14 cellular contexts compared by ENCODE assay signal in the genomic region with DNA sequence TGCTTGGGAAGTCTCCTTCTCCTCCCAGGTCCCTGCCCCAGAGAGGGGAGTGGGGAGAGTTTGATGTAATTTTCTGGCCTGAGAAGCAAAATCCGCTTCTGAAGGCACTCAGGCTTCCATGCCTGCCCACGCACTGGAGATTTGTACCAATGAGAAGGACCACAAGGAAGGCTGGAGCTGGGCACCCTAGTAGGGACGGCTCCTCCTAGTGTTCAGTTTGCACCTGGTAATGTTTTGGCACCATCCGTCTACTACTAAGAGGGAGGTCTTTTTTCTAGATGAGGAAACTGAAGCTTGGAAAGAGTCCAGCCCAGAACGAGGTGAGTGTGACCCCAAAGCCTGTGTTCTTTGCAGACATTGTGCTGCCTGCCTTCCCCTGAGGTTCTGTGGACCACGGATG.
DNase-seq lines count a peak whose midpoint lies in the region; ATAC-seq, FAIRE-seq and TF ChIP-seq lines count a peak whose summit lies in the region.
"Had no signal": no experiment of that assay in that cellular context is flagged by ENCODE, and none has a peak within 500 bp of the region (broad histone marks: within the 10 kb centered on the region; RNA-seq: fewer than 3 reads in every experiment).

No MANE protein-coding gene starts in this region.

- H2AFZ ChIP-seq in H1 (ENCODE audit: low read length) = no peak overlapping the region; the same call in 1 of the 2 replicates

- no peak overlapping the region for H3K27ac Mint-ChIP-seq in activated naive CD8-positive, alpha-beta T cell treated with anti-CD3 and anti-CD28 coated beads for 36 hours
- H3K27ac Mint-ChIP-seq: natural killer cell treated with Interleukin-12 subunit alpha and Interleukin-12 subunit beta and Interleukin-15 and Interleukin-18, amount 100 ng/mL, for 72 hours had no signal

- no peak overlapping the region for H2BK120ac ChIP-seq in H1 (replicated peaks; ENCODE audit: low read depth, low read length)

- no peak overlapping the region for H2BK12ac ChIP-seq in H1 (ENCODE audit: low read depth, low read length)

- intact Hi-C loops in A673 (cut with micrococcal nuclease; ENCODE audit: unreplicated experiment) = no loop called here

- 78% methylated on average over 6 of the region's 6 CpGs; no CpG with 5 or more reads in 1 of the 2 experiments for WGBS in H1 (ENCODE audit: extremely low coverage in 1 of 2, insufficient coverage in 1 of 2, insufficient read length in 1 of 2, insufficient replicate concordance in 2 of 2, low coverage in 1 of 2, low lambda C conversion rate in 2 of 2, missing lambda C conversion rate in 1 of 2), 2 experiments

- H3K23ac ChIP-seq in H1 (ENCODE audit: insufficient read length) = no peak overlapping the region

- H3K9me3 Mint-ChIP-seq in activated naive CD8-positive, alpha-beta T cell treated with anti-CD3 and anti-CD28 coated beads for 36 hours = no peaks in the 10 kb centered on the region
- H3K9me3 Mint-ChIP-seq: natural killer cell treated with Interleukin-12 subunit alpha and Interleukin-12 subunit beta and Interleukin-15 and Interleukin-18, amount 100 ng/mL, for 72 hours had no signal

- POLR2A ChIA-PET in A673 (lab: Charles Lee; ENCODE audit: low non-redundant PET) = no interaction called here
- POLR2A ChIA-PET in H1 (lab: Charles Lee; ENCODE audit: partially characterized antibody) = no interaction called here

- no peak overlapping the region for H3K4ac ChIP-seq in H1 (replicated peaks; ENCODE audit: insufficient read length, low read depth, low read length)

- H3K56ac ChIP-seq in H1 (replicated peaks; ENCODE audit: insufficient read length, low read depth, low read length) = no peak overlapping the region

- no peaks in the 10 kb centered on the region for H3K79me1 ChIP-seq in H1 (ENCODE audit: low read depth, low read length)

- no peak overlapping the region for H3K9ac ChIP-seq in H1 (replicated peaks in 1 of 4; ENCODE audit: extremely low read depth in 1 of 4, low read depth in 3 of 4, low read length in 3 of 4)

- H3K27ac ChIP-seq in A673 (ENCODE audit: low read depth, low read length, poor library complexity, severe bottlenecking) = no peak overlapping the region
- H3K27ac ChIP-seq in H1 (ENCODE audit: low read depth, low read length) = no peak overlapping the region
- no peak overlapping the region for H3K27ac ChIP-seq in substantia nigra (ENCODE audit: low read depth, low read length, poor library complexity, severe bottlenecking)
- H3K27ac ChIP-seq: C4-2B, HL-60, SK-N-MC had no signal

- CTCF ChIA-PET in A673 (lab: Charles Lee) = interaction anchor here (0.5 to 0.7 kb wide), 3 partner anchors 305 to 768 kb away, joined by 3 read pairs; no protein-coding TSS in a partner anchor
- CTCF ChIA-PET in H1 (lab: Charles Lee; ENCODE audit: partially characterized antibody) = interaction anchor here (1.1 to 1.9 kb wide), 11 partner anchors 8 to 126 kb away, joined by 3 to 12 read pairs (median 4); no protein-coding TSS in a partner anchor

- no peaks in the 10 kb centered on the region for H4K20me1 ChIP-seq in H1 (replicated peaks in 1 of 2; ENCODE audit: control insufficient read depth in 1 of 2, insufficient read depth in 2 of 2, low read length in 2 of 2)

- H3K27me3 ChIP-seq in A673 (replicated peaks; ENCODE audit: insufficient read depth, low read depth, low read length, poor library complexity) = peaks cover 48% of the 10 kb centered on the region
- no peaks in the 10 kb centered on the region for H3K27me3 ChIP-seq in H1 (replicated peaks in 1 of 4; ENCODE audit: control insufficient read depth in 3 of 4, extremely low read depth in 1 of 4, insufficient read depth in 3 of 4, low read length in 3 of 4)

- TF ChIP-seq POLR2A in H1 (IDR thresholded peaks at IDR 0.05; ENCODE audit: control extremely low read depth in 1 of 2, low read depth in 2 of 2, low read length in 2 of 2) = no peak

- TF ChIP-seq EP300 in H1 (IDR thresholded peaks at IDR 0.05; ENCODE audit: borderline replicate concordance in 1 of 2, low read depth in 2 of 2, low read length in 2 of 2) = no peak

- no peak for FAIRE-seq in H1 (lab: Jason Lieb, UNC)
- FAIRE-seq: keratinocyte had no signal

- H3K4me3 ChIP-seq in A673 (ENCODE audit: low read depth, low read length, poor library complexity, severe bottlenecking) (no peak overlapping the region), H1 (ENCODE audit: extremely low read depth in 1 of 4, insufficient read depth in 2 of 4, low read depth in 3 of 4, low read length in 4 of 4) (no peak overlapping the region)
- H3K4me3 ChIP-seq: SK-N-MC had no signal

- H3K14ac ChIP-seq in H1 (ENCODE audit: insufficient read length) = no peak overlapping the region

- no peak overlapping the region for H2BK20ac ChIP-seq in H1 (ENCODE audit: low read length)

- no peak overlapping the region for H2AK5ac ChIP-seq in H1 (ENCODE audit: low read depth, low read length)

- ATAC-seq in HG03039 (IDR thresholded peaks at IDR 0.05; ENCODE audit: unreplicated experiment) = no peak
- ATAC-seq: natural killer cell treated with Interleukin-12 subunit alpha and Interleukin-12 subunit beta and Interleukin-15 and Interleukin-18, amount 100 ng/mL, for 72 hours had no signal

- no peak overlapping the region for H4K8ac ChIP-seq in H1 (ENCODE audit: extremely low read depth, insufficient read depth, low read length)

- no peak overlapping the region for H2BK5ac ChIP-seq in H1 (ENCODE audit: low read depth, low read length)

- no peak overlapping the region for H3K18ac ChIP-seq in H1 (ENCODE audit: extremely low read depth, low read length)

- H3K27me3 Mint-ChIP-seq in activated naive CD8-positive, alpha-beta T cell treated with anti-CD3 and anti-CD28 coated beads for 36 hours = peaks cover 16% of the 10 kb centered on the region

- H3K4me1 ChIP-seq in A673 (ENCODE audit: insufficient read depth, low read length, poor library complexity, severe bottlenecking) (no peaks in the 10 kb centered on the region), H1 (replicated peaks in 1 of 4; ENCODE audit: control insufficient read depth in 3 of 4, insufficient read depth in 4 of 4, low read length in 3 of 4) (0 out of 7 replicates have a peak, but pooled peaks cover 0 to under 1% (median 0%) of the 10 kb centered on the region in 4 experiments)

- H3K36me3 ChIP-seq in A673 (ENCODE audit: insufficient read depth, low read length, poor library complexity, severe bottlenecking) (no peaks in the 10 kb centered on the region), H1 (ENCODE audit: control insufficient read depth in 2 of 4, insufficient read depth in 4 of 4, low read length in 3 of 4) (no peaks in the 10 kb centered on the region)

- BruUV-seq in A673 (replicated peaks; lab: Mats Ljungman, UMichigan) = no TSS peak

- peak; percentile 16 to 42; a peak in 3 of 4 replicates for TF ChIP-seq RAD21 in H1 (IDR thresholded peaks at IDR 0.05 in 1 of 2, conservative IDR thresholded peaks at IDR 0.05 in 1 of 2; ENCODE audit: low read depth in 2 of 2, low read length in 2 of 2)

- H3K9me3 ChIP-seq in A673 (ENCODE audit: low read depth, low read length, poor library complexity, severe bottlenecking) (no peaks in the 10 kb centered on the region), H1 (ENCODE audit: insufficient read depth in 2 of 2, low read depth in 1 of 2, low read length in 1 of 2) (no peaks in the 10 kb centered on the region)

- no peaks in the 10 kb centered on the region for H3K79me2 ChIP-seq in H1 (ENCODE audit: control insufficient read depth in 1 of 2, insufficient read depth in 2 of 2, low read length in 2 of 2)

- TF ChIP-seq CTCF in A673 (conservative IDR thresholded peaks at IDR 0.05; ENCODE audit: low read depth, low read length) (peak; percentile 50), GM12872 (IDR thresholded peaks at IDR 0.05; ENCODE audit: insufficient read depth, low read depth, low read length) (peak; percentile 41; the same call in 2 of the 3 replicates), H1 (IDR thresholded peaks at IDR 0.05; ENCODE audit: control extremely low read depth in 1 of 3, insufficient read depth in 1 of 3, low read depth in 1 of 3, low read length in 3 of 3) (peak; percentile 39 to 57 (median 45))

- no peak overlapping the region for H2BK15ac ChIP-seq in H1 (ENCODE audit: low read length)

- H3K4me1 Mint-ChIP-seq in activated naive CD8-positive, alpha-beta T cell treated with anti-CD3 and anti-CD28 coated beads for 36 hours = no peaks in the 10 kb centered on the region

- H3K36me3 Mint-ChIP-seq in activated naive CD8-positive, alpha-beta T cell treated with anti-CD3 and anti-CD28 coated beads for 36 hours = no peaks in the 10 kb centered on the region
- H3K36me3 Mint-ChIP-seq: natural killer cell treated with Interleukin-12 subunit alpha and Interleukin-12 subunit beta and Interleukin-15 and Interleukin-18, amount 100 ng/mL, for 72 hours had no signal

- no peak overlapping the region for H3K4me3 Mint-ChIP-seq in activated naive CD8-positive, alpha-beta T cell treated with anti-CD3 and anti-CD28 coated beads for 36 hours
- H3K4me3 Mint-ChIP-seq: natural killer cell treated with Interleukin-12 subunit alpha and Interleukin-12 subunit beta and Interleukin-15 and Interleukin-18, amount 100 ng/mL, for 72 hours had no signal

- no peaks in the 10 kb centered on the region for H3K23me2 ChIP-seq in H1 (ENCODE audit: low read depth, low read length)

- no peak overlapping the region for H3K4me2 ChIP-seq in H1 (ENCODE audit: insufficient read depth in 1 of 2, low read depth in 2 of 2, low read length in 2 of 2)

- no peak overlapping the region for H4K5ac ChIP-seq in H1 (ENCODE audit: insufficient read length, low read depth, low read length)

- DNase-seq in A673 (ENCODE audit: low spot score) (peak; percentile 40), NCI-H146 (lab: John Stamatoyannopoulos, UW) (peak; percentile 47), H1 (ENCODE audit: low read depth in 1 of 2, low spot score in 2 of 2) (peak in 1 of 2 experiments; percentile 47), substantia nigra (lab: John Stamatoyannopoulos, UW) (no peak), NCI-H128 (lab: John Stamatoyannopoulos, UW; ENCODE audit: unreplicated experiment) (no peak)
- no peak for DNase-seq in activated naive CD8-positive, alpha-beta T cell treated with anti-CD3 and anti-CD28 coated beads for 36 hours
- DNase-seq: activated CD4-positive, alpha-beta T cell treated with anti-CD3 and anti-CD28 coated beads for 4 hours had no signal

- H4K91ac ChIP-seq in H1 (replicated peaks; ENCODE audit: insufficient read length, low read length) = no peak overlapping the region

TF ChIP-seq in H1, 55 proteins besides CTCF, POLR2A, EP300 and RAD21 (continues in another document):
- TF ChIP-seq BACH1 (IDR thresholded peaks at IDR 0.05; ENCODE audit: low read length) = no peak
- TF ChIP-seq KDM4A (IDR thresholded peaks at IDR 0.05; ENCODE audit: low read depth, low read length, severe bottlenecking) = no peak

Comparison
In these comparisons a context has a peak if more than half of its experiments do, and no peak if none do; other contexts are left out.
1. DNase-seq: peak in A673 (single experiment) and NCI-H146 (single experiment); none in substantia nigra (0 of 49), NCI-H128 (single experiment) and activated naive CD8-positive, alpha-beta T cell treated with anti-CD3 and anti-CD28 coated beads for 36 hours (single experiment).
2. Peak in every context shown above with its lines, with median percentiles within 50 percentile points of each other: CTCF ChIP-seq.